10 cellular contexts compared by ENCODE assay signal in genomic region chr16:13110124-13110796, GRCh38.
DNase-seq lines count a peak whose midpoint lies in the region; ATAC-seq, FAIRE-seq and TF ChIP-seq lines count a peak whose summit lies in the region.
"Had no signal": no experiment of that assay in that cellular context is flagged by ENCODE, and none has a peak within 500 bp of the region (broad histone marks: within the 10 kb centered on the region; RNA-seq: fewer than 3 reads in every experiment).

No MANE protein-coding gene starts in this region.

- H3K36me3 Mint-ChIP-seq in endodermal cell (ENCODE audit: low read depth) (peaks cover 7% of the 10 kb centered on the region), T-cell (no peaks in the 10 kb centered on the region)

- DNase-seq in NT2/D1 (ENCODE audit: low read depth, low spot score) = peak; percentile 57
- DNase-seq in endodermal cell = peak; percentile 70
- peak; percentile 98 for DNase-seq in mesendoderm
- DNase-seq in urothelium cell line (ENCODE audit: low spot score) = peak; percentile 84
- no peak for DNase-seq in NCI-H2227 treated with DMSO at 0.1 percent for 48 hours (lab: John Stamatoyannopoulos, UW)
- no peak for DNase-seq in activated CD4-positive, CD25-positive, alpha-beta regulatory T cell treated with anti-CD3 and anti-CD28 coated beads, Interleukin-2, amount 50 U/mL, for 72 hours
- DNase-seq in T-cell = no peak
- DNase-seq in Kasumi-1 (lab: John Stamatoyannopoulos, UW) = no peak
- DNase-seq: NCI-H2081, Right ventricle myocardium superior had no signal

- peak overlapping the region; percentile 20 for H2BK5ac ChIP-seq in mesendoderm (ENCODE audit: low read length)

- no peak overlapping the region for H2BK15ac ChIP-seq in mesendoderm (replicated peaks; ENCODE audit: low read depth)

- no peak for ATAC-seq in T-cell (replicated peaks in 1 of 4)

- no peak overlapping the region for H2BK120ac ChIP-seq in mesendoderm (ENCODE audit: low read depth, low read length)

- peak; percentile 78 for FAIRE-seq in urothelium cell line (lab: Jason Lieb, UNC)

- no peak overlapping the region for H3K23ac ChIP-seq in mesendoderm (ENCODE audit: low read length)

- H3K4me3 Mint-ChIP-seq in endodermal cell = no peak overlapping the region
- no peak overlapping the region for H3K4me3 Mint-ChIP-seq in T-cell

- H3K9ac ChIP-seq in NT2/D1 (ENCODE audit: insufficient read length, low read depth) = no peak overlapping the region
- H3K9ac ChIP-seq in endodermal cell (ENCODE audit: extremely low read depth, low read length, poor library complexity, severe bottlenecking) = no peak overlapping the region
- peak overlapping the region; percentile 15 for H3K9ac ChIP-seq in mesendoderm (ENCODE audit: low read length)

- H3K4me1 ChIP-seq in NT2/D1 (ENCODE audit: insufficient read depth, insufficient read length) = peaks cover 2% of the 10 kb centered on the region
- H3K4me1 ChIP-seq in endodermal cell (ENCODE audit: control insufficient read depth, insufficient read depth, low read length) = peaks cover 3% of the 10 kb centered on the region
- H3K4me1 ChIP-seq in mesendoderm (ENCODE audit: control insufficient read depth, low read depth, low read length) = peaks cover 5% of the 10 kb centered on the region

- H2AK5ac ChIP-seq in mesendoderm (ENCODE audit: low read length) = no peak overlapping the region

- H3K56ac ChIP-seq in mesendoderm (ENCODE audit: low read length) = peak overlapping the region; percentile 62

- H3K4me3 ChIP-seq in NT2/D1 (ENCODE audit: insufficient read length, low read depth) (no peak overlapping the region), endodermal cell (ENCODE audit: low read length) (no peak overlapping the region), mesendoderm (ENCODE audit: low read length) (no peak overlapping the region)

- H3K27me3 ChIP-seq in NT2/D1 (ENCODE audit: insufficient read depth, insufficient read length) (no peaks in the 10 kb centered on the region), endodermal cell (ENCODE audit: control insufficient read depth, insufficient read depth, low read length, poor library complexity, severe bottlenecking) (no peaks in the 10 kb centered on the region), mesendoderm (ENCODE audit: insufficient read depth, low read length, poor library complexity) (no peaks in the 10 kb centered on the region)

- H3K4me1 Mint-ChIP-seq in endodermal cell = peaks cover 15% of the 10 kb centered on the region
- no peaks in the 10 kb centered on the region for H3K4me1 Mint-ChIP-seq in T-cell

- peak overlapping the region; percentile 69 for H3K27ac ChIP-seq in endodermal cell (ENCODE audit: low read depth, low read length)
- peak overlapping the region; percentile 90 for H3K27ac ChIP-seq in mesendoderm (ENCODE audit: low read depth, low read length)

- peaks cover 13% of the 10 kb centered on the region for H3K9me3 Mint-ChIP-seq in endodermal cell
- peaks cover 7 to 20% (median 10%) of the 10 kb centered on the region in 3 donors for H3K9me3 Mint-ChIP-seq in T-cell

- WGBS in endodermal cell (ENCODE audit: insufficient coverage in 1 of 2, insufficient read length in 1 of 2), 2 experiments = 24 to 74% methylated on average over 3 to 7 of the region's 7 CpGs
- WGBS in mesendoderm (ENCODE audit: extremely low coverage, insufficient coverage, low lambda C conversion rate) = no CpG with 5 or more reads among the region's 7 CpGs

- no peak overlapping the region for H4K5ac ChIP-seq in mesendoderm (ENCODE audit: low read length)

- H4K8ac ChIP-seq in mesendoderm (ENCODE audit: low read depth, low read length) = no peak overlapping the region

- H3K79me1 ChIP-seq in mesendoderm (ENCODE audit: low read length) = no peaks in the 10 kb centered on the region

- H3K18ac ChIP-seq in mesendoderm (ENCODE audit: low read length) = no peak overlapping the region

- CTCF ChIA-PET in T-cell (lab: Charles Lee) = no interaction called here

- H3K27ac Mint-ChIP-seq in endodermal cell (peak overlapping the region; percentile 1), T-cell (no peak overlapping the region)

- POLR2A ChIA-PET in T-cell (lab: Charles Lee) = no interaction called here

- no peak for TF ChIP-seq CTCF in endodermal cell (conservative IDR thresholded peaks at IDR 0.05)

- H3K9me3 ChIP-seq in NT2/D1 (ENCODE audit: insufficient read depth, low read length) = peaks cover 7% of the 10 kb centered on the region
- peaks cover 9% of the 10 kb centered on the region for H3K9me3 ChIP-seq in endodermal cell (ENCODE audit: control insufficient read depth, low read length)

- H3K4me2 ChIP-seq in mesendoderm (ENCODE audit: low read length) = no peak overlapping the region

- no peak overlapping the region for H3K4ac ChIP-seq in mesendoderm (ENCODE audit: low read depth, low read length)

- H3K27me3 Mint-ChIP-seq in endodermal cell (ENCODE audit: insufficient read depth) (no peaks in the 10 kb centered on the region), T-cell (peaks cover 0 to 8% of the 10 kb centered on the region in 2 donors)

- no peaks in the 10 kb centered on the region for H3K36me3 ChIP-seq in NT2/D1 (ENCODE audit: insufficient read depth, insufficient read length, low read length)
- no peaks in the 10 kb centered on the region for H3K36me3 ChIP-seq in endodermal cell (ENCODE audit: control insufficient read depth, insufficient read depth, low read length)
- no peaks in the 10 kb centered on the region for H3K36me3 ChIP-seq in mesendoderm (ENCODE audit: control insufficient read depth, insufficient read depth, low read length)

- peaks cover 2% of the 10 kb centered on the region for H3K79me2 ChIP-seq in mesendoderm (ENCODE audit: control insufficient read depth, insufficient read depth, low read length)

Comparison
In these comparisons a context has a peak if more than half of its experiments do, and no peak if none do; other contexts are left out.
1. DNase-seq: peak in NT2/D1 (single experiment), endodermal cell (single experiment), mesendoderm (single experiment) and urothelium cell line (single experiment); none in NCI-H2227 treated with DMSO at 0.1 percent for 48 hours (single experiment), activated CD4-positive, CD25-positive, alpha-beta regulatory T cell treated with anti-CD3 and anti-CD28 coated beads, Interleukin-2, amount 50 U/mL, for 72 hours (single experiment), T-cell (0 of 34) and Kasumi-1 (0 of 2).